ENCODE assay signal across 9 cellular contexts in the genomic region with DNA sequence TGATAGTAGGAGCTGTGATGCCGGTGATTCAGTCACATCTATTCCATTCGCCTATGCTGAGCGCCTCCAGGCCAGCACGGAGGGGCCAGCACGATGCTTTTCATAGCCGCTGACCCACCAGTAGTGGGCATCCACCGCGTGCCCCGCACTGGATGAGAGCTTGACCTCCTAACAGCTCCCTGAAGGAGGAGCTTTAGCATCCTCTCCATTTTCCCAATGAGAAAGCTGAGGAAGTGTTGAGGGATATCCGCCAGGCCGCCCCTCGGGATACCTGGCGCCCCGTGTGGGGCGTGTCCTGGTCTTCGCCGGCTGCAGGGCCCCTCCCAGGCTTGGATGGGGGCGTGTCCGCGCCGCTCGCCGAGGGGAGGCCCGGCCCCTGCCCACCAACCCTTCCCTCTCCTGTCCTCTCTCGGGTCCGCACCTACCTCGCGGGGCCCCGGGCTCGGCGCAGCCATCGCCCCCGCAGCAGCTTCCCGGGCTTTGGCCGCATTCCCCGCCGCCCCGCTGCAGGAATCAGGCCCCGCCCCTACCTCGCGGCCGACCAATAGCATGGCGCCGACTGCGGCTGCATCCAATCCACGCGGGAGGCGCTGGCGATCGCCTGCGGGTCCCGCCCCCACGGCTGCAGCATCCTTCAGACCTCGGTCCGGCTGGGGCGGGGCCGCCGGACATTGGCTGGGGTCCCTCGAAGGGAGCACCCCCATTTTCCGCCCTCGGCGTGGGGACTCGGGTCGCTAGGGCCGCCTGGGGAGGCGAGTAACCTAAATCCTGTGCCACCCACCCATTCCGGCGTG. TPM values are rescaled to one million over a fixed set of nuclear protein-coding genes. Genes with fewer than 3 reads are reported as not detected.
A peak's percentile ranks its signal among the peaks of the same experiment; 100 is the strongest.
DNase-seq lines count a peak whose midpoint lies in the region; ATAC-seq, FAIRE-seq and TF ChIP-seq lines count a peak whose summit lies in the region.
"Had no signal": no experiment of that assay in that cellular context is flagged by ENCODE, and none has a peak within 500 bp of the region (broad histone marks: within the 10 kb centered on the region; RNA-seq: fewer than 3 reads in every experiment).

Gene PIP5KL1, minus strand, starts transcription at position 480 of the 794 bp plus-strand sequence. Its CDS starts 25 bp downstream, at position 455.

- peaks cover 24 to 25% of the 10 kb centered on the region in 2 donors for H3K4me1 Mint-ChIP-seq in natural killer cell treated with Interleukin-12 subunit alpha and Interleukin-12 subunit beta and Interleukin-15 and Interleukin-18, amount 100 ng/mL, for 72 hours (ENCODE audit: low read depth in 2 of 2)

- peak; percentile 44 for DNase-seq in DMS 273 treated with DMSO at 0.1 percent for 48 hours (lab: John Stamatoyannopoulos, UW)
- peak; percentile 83 for DNase-seq in HPDE6-E6E7 (ENCODE audit: extremely low spot score)
- peak; percentile 56 for DNase-seq in RCC 7860 (ENCODE audit: low spot score)
- DNase-seq in activated gamma-delta T cell treated with anti-CD3 and anti-CD28 coated beads, Interleukin-2, amount 50 U/mL, for 16 hours (ENCODE audit: low read depth): peak; percentile 47
- DNase-seq in fibroblast of villous mesenchyme (ENCODE audit: low read depth): peak; percentile 84
- DNase-seq in natural killer cell treated with Interleukin-12 subunit alpha and Interleukin-12 subunit beta and Interleukin-15 and Interleukin-18, amount 100 ng/mL, for 72 hours (ENCODE audit: low spot score): peak; percentile 88
- DNase-seq in superior temporal gyrus (ENCODE audit: extremely low spot score): peak; percentile 84

- H3K27me3 Mint-ChIP-seq in natural killer cell treated with Interleukin-12 subunit alpha and Interleukin-12 subunit beta and Interleukin-15 and Interleukin-18, amount 100 ng/mL, for 72 hours: peaks cover 7 to 9% of the 10 kb centered on the region in 2 donors

- no peaks in the 10 kb centered on the region for H3K9me3 Mint-ChIP-seq in natural killer cell treated with Interleukin-12 subunit alpha and Interleukin-12 subunit beta and Interleukin-15 and Interleukin-18, amount 100 ng/mL, for 72 hours

- TF ChIP-seq CTCF in fibroblast of villous mesenchyme (IDR thresholded peaks at IDR 0.05; ENCODE audit: insufficient read depth, low read depth, low read length): peak; percentile 12

- peak within 1 kb of the TSS; percentile 68 for H3K4me3 ChIP-seq in fibroblast of villous mesenchyme (ENCODE audit: low read depth, low read length)

- peak within 1 kb of the TSS; percentile 77 for H3K4me3 Mint-ChIP-seq in natural killer cell treated with Interleukin-12 subunit alpha and Interleukin-12 subunit beta and Interleukin-15 and Interleukin-18, amount 100 ng/mL, for 72 hours

- no peak for FAIRE-seq in RCC 7860 (lab: Jason Lieb, UNC)
- FAIRE-seq: endometrium had no signal

- no peaks in the 10 kb centered on the region for H3K36me3 Mint-ChIP-seq in natural killer cell treated with Interleukin-12 subunit alpha and Interleukin-12 subunit beta and Interleukin-15 and Interleukin-18, amount 100 ng/mL, for 72 hours

- ATAC-seq in GM21360 (IDR thresholded peaks at IDR 0.05; ENCODE audit: unreplicated experiment): peak; percentile 55
- peak; percentile 89 to 94 for ATAC-seq in natural killer cell treated with Interleukin-12 subunit alpha and Interleukin-12 subunit beta and Interleukin-15 and Interleukin-18, amount 100 ng/mL, for 72 hours

- peak within 1 kb of the TSS in 1 of 2 donors; percentile 41 for H3K27ac Mint-ChIP-seq in natural killer cell treated with Interleukin-12 subunit alpha and Interleukin-12 subunit beta and Interleukin-15 and Interleukin-18, amount 100 ng/mL, for 72 hours

RNA-seq across cellular contexts. Expression of gene PIP5KL1, which starts in this region (rescaled TPM):
- total RNA-seq in fibroblast of villous mesenchyme: 2.6 and 3.5 TPM in 2 replicates
- 1 to 10 TPM; 2.7 to 3.7 TPM for total RNA-seq in natural killer cell treated with Interleukin-12 subunit alpha and Interleukin-12 subunit beta and Interleukin-15 and Interleukin-18, amount 100 ng/mL, for 72 hours

Comparison
In these comparisons a context has a peak if more than half of its experiments do, and no peak if none do; other contexts are left out.
1. Peak in every context shown above with its lines: DNase-seq, ATAC-seq and H3K4me3 ChIP-seq.